Comparison of ENCODE assay signal across 7 cellular contexts in genomic region chr19:35144600-35145436, GRCh38. TPM values are rescaled to one million over a fixed set of nuclear protein-coding genes. Genes with fewer than 3 reads are reported as not detected.
DNase-seq lines count a peak whose midpoint lies in the region; ATAC-seq and TF ChIP-seq lines count a peak whose summit lies in the region.
"Had no signal": no experiment of that assay in that cellular context is flagged by ENCODE, and none has a peak within 500 bp of the region (broad histone marks: within the 10 kb centered on the region; RNA-seq: fewer than 3 reads in every experiment).

No MANE protein-coding gene starts in this region.

- H3K27me3 Mint-ChIP-seq in MCF 10A (ENCODE audit: insufficient read depth, unreplicated experiment) (peaks cover 19% of the 10 kb centered on the region), WTC11 (ENCODE audit: low read depth) (peaks cover 28% of the 10 kb centered on the region)

- DNase-seq in MCF 10A (ENCODE audit: unreplicated experiment) (peak; percentile 64), breast epithelium (ENCODE audit: low spot score in 2 of 2) (no peak), WTC11 (ENCODE audit: low spot score) (peak; percentile 86), stomach (peak; percentile 76), NOMO-1 (lab: John Stamatoyannopoulos, UW; ENCODE audit: unreplicated experiment in 2 of 2) (no peak), DMS114 treated with DMSO at 0.1 percent for 48 hours (lab: John Stamatoyannopoulos, UW; ENCODE audit: unreplicated experiment) (no peak)
- DNase-seq: midbrain had no signal

- H3K9me3 ChIP-seq in breast epithelium (no peaks in the 10 kb centered on the region), stomach (no peaks in the 10 kb centered on the region)

- BruUV-seq in MCF 10A (replicated peaks; lab: Mats Ljungman, UMichigan) = no TSS peak

- CTCF ChIA-PET in MCF 10A (lab: Yijun Ruan, JAX) (interaction anchor here (0.6 to 2.3 kb wide), 5 partner anchors 9 to 350 kb away, joined by 3 to 18 read pairs (median 3); partner anchors contain the start of gene FXYD5), WTC11 (lab: Charles Lee) (interaction anchor here (0.8 to 5.5 kb wide), 4 partner anchors 8 to 89 kb away, joined by 3 to 143 read pairs (median 62); partner anchors contain the start of genes FXYD5 and LGI4)

- no peak overlapping the region for H3K27ac ChIP-seq in breast epithelium
- H3K27ac ChIP-seq in stomach = no peak overlapping the region

- intact Hi-C loops in MCF 10A (cut with micrococcal nuclease) (loop anchor here (10.0 kb wide), 1 partner anchor 320 kb away; no protein-coding TSS in a partner anchor), breast epithelium (cut with DNase I; ENCODE audit: low total_unique reads) (no loop called here), stomach (cut with DNase I; ENCODE audit: low total_unique reads) (loop anchor here (10.0 kb wide), 1 partner anchor 120 kb away; the partner anchor contains the start of gene USF2)

- TF ChIP-seq EP300 in stomach (IDR thresholded peaks at IDR 0.05) = no peak

- H3K4me3 ChIP-seq in breast epithelium (no peak overlapping the region), stomach (no peak overlapping the region)

- H3K27me3 ChIP-seq in breast epithelium = peaks cover 0 to 19% of the 10 kb centered on the region in 2 donors
- peaks cover 0 to 52% (median 16%) of the 10 kb centered on the region in 3 donors for H3K27me3 ChIP-seq in stomach

- TF ChIP-seq POLR2A in breast epithelium (IDR thresholded peaks at IDR 0.05) (no peak), stomach (IDR thresholded peaks at IDR 0.05) (no peak)

- WGBS in stomach, 5 donors = 10 to 32% (median 16%) methylated on average over 10 to 15 of the region's 15 CpGs

- POLR2A ChIA-PET in MCF 10A (lab: Yijun Ruan, JAX) (no interaction called here), WTC11 (lab: Charles Lee) (no interaction called here)

- no peaks in the 10 kb centered on the region for H3K9me3 Mint-ChIP-seq in MCF 10A (ENCODE audit: unreplicated experiment)
- no peaks in the 10 kb centered on the region for H3K9me3 Mint-ChIP-seq in WTC11

- peak; percentile 16 for ATAC-seq in WTC11

- H3K4me3 Mint-ChIP-seq in MCF 10A (ENCODE audit: unreplicated experiment) (no peak overlapping the region), WTC11 (peak overlapping the region; percentile 68)

- no peaks in the 10 kb centered on the region for H3K36me3 ChIP-seq in breast epithelium
- H3K36me3 ChIP-seq in stomach = no peaks in the 10 kb centered on the region

- H3K27ac Mint-ChIP-seq in MCF 10A (ENCODE audit: low read depth, unreplicated experiment) (no peak overlapping the region), WTC11 (no peak overlapping the region)

- TF ChIP-seq CTCF in MCF 10A (IDR thresholded peaks at IDR 0.05; ENCODE audit: unreplicated experiment) (no peak), breast epithelium (IDR thresholded peaks at IDR 0.05) (no peak), WTC11 (IDR thresholded peaks at IDR 0.05) (no peak), stomach (IDR thresholded peaks at IDR 0.05) (no peak)

- H3K36me3 Mint-ChIP-seq in MCF 10A (ENCODE audit: insufficient read depth, unreplicated experiment) (no peaks in the 10 kb centered on the region), WTC11 (peaks cover 2% of the 10 kb centered on the region; the same call in 1 of the 2 replicates)

- H3K4me1 Mint-ChIP-seq in MCF 10A (ENCODE audit: insufficient read depth, unreplicated experiment) = peaks cover 15% of the 10 kb centered on the region
- H3K4me1 Mint-ChIP-seq in WTC11 = peaks cover 41% of the 10 kb centered on the region

- H3K4me1 ChIP-seq in breast epithelium = peaks cover 0 to 5% of the 10 kb centered on the region in 2 donors
- H3K4me1 ChIP-seq in stomach = peaks cover 24 to 49% (median 39%) of the 10 kb centered on the region in 4 donors

TF ChIP-seq in WTC11, 78 proteins besides CTCF, POLR2A, EP300 and RAD21:
- TF ChIP-seq SP1 (CRISPR knock-in tag; conservative IDR thresholded peaks at IDR 0.05) (no peak), ETV6 (CRISPR knock-in tag; IDR thresholded peaks at IDR 0.05) (0 out of 2 replicates have a peak, but pooled peaks have one; percentile 21)

RNA-seq across cellular contexts. Expression of gene FXYD7, which starts 1.8 kb away (rescaled TPM):
- not detected in 2 replicates for total RNA-seq in MCF 10A (2022)
- total RNA-seq in breast epithelium = not detected
- 16.7 to 16.9 TPM (median 16.9 TPM) in 3 replicates for total RNA-seq in WTC11 (2021)
- 1 to 10 TPM in 1 of 5 donors, not detected in 4; 2.6 TPM for total RNA-seq in stomach
- under 1 TPM in 1 of 3 donors, not detected in 2; 0.55 TPM for polyA plus RNA-seq in stomach

RNA-seq across cellular contexts. Expression of gene FXYD1, which starts 6.2 kb away (rescaled TPM):
- total RNA-seq in MCF 10A (2022) (not detected in 2 replicates), breast epithelium (10 to 100 TPM; 15.5 to 75.5 (median 34.7) TPM), WTC11 (2021) (11.3 to 13.4 TPM (median 13.3 TPM) in 3 replicates), stomach (100 to 1,000 TPM in 1 of 5 donors, 10 to 100 TPM in 2, 1 to 10 TPM in 1, not detected in 1; 7.5 to 193 (median 14.8) TPM)
- polyA plus RNA-seq in stomach = 10 to 100 TPM; 24.0 to 67.4 (median 60.3) TPM

RNA-seq across cellular contexts. Expression of gene FXYD5, which starts 9.7 kb away (rescaled TPM):
- total RNA-seq in MCF 10A (2022) (150 and 159 TPM in 2 replicates), breast epithelium (10 to 100 TPM; 52.4 to 56.7 (median 56.2) TPM), WTC11 (2021) (114 to 135 TPM (median 128 TPM) in 3 replicates), stomach (100 to 1,000 TPM in 1 of 5 donors, 10 to 100 TPM in 4; 10.3 to 118 (median 19.2) TPM)
- polyA plus RNA-seq in stomach = 10 to 100 TPM; 37.9 to 81.1 (median 55.0) TPM

RNA-seq across cellular contexts. Expression of gene LGI4, which starts 10.0 kb away (rescaled TPM):
- total RNA-seq in MCF 10A (2022) = 0.91 TPM in 1 of 2 replicates, not detected in the other
- 10 to 100 TPM in 1 of 3 donors, 1 to 10 TPM in 2; 4.3 to 37.8 (median 5.3) TPM for total RNA-seq in breast epithelium
- 14.2 to 15.7 TPM (median 15.1 TPM) in 3 replicates for total RNA-seq in WTC11 (2021)
- total RNA-seq in stomach = 10 to 100 TPM in 3 of 5 donors, 1 to 10 TPM in 2; 3.1 to 40.0 (median 16.3) TPM
- 10 to 100 TPM in 2 of 3 donors, 1 to 10 TPM in 1; 4.4 to 18.6 (median 10.4) TPM for polyA plus RNA-seq in stomach

RNA-seq across cellular contexts. Expression of gene FXYD3, which starts 29.2 kb away (rescaled TPM):
- total RNA-seq in MCF 10A (2022) = 4.3 and 6.9 TPM in 2 replicates
- total RNA-seq in breast epithelium = 100 to 1,000 TPM in 2 of 3 donors, not detected in 1; 135 to 318 TPM
- total RNA-seq in WTC11 (2021) = 1.0 to 1.8 TPM (median 1.2 TPM) in 3 replicates
- total RNA-seq in stomach = 100 to 1,000 TPM in 4 of 5 donors, 10 to 100 TPM in 1; 84.8 to 704 (median 191) TPM
- polyA plus RNA-seq in stomach = 100 to 1,000 TPM; 442 to 800 (median 537) TPM

Comparison
In these comparisons a context has a peak if more than half of its experiments do, and no peak if none do; other contexts are left out.
1. DNase-seq: peak in MCF 10A (single experiment), WTC11 (single experiment) and stomach (single experiment); none in breast epithelium (0 of 2), NOMO-1 (0 of 2) and DMS114 treated with DMSO at 0.1 percent for 48 hours (single experiment).